8 cellular contexts compared by ENCODE assay signal in the genomic region with DNA sequence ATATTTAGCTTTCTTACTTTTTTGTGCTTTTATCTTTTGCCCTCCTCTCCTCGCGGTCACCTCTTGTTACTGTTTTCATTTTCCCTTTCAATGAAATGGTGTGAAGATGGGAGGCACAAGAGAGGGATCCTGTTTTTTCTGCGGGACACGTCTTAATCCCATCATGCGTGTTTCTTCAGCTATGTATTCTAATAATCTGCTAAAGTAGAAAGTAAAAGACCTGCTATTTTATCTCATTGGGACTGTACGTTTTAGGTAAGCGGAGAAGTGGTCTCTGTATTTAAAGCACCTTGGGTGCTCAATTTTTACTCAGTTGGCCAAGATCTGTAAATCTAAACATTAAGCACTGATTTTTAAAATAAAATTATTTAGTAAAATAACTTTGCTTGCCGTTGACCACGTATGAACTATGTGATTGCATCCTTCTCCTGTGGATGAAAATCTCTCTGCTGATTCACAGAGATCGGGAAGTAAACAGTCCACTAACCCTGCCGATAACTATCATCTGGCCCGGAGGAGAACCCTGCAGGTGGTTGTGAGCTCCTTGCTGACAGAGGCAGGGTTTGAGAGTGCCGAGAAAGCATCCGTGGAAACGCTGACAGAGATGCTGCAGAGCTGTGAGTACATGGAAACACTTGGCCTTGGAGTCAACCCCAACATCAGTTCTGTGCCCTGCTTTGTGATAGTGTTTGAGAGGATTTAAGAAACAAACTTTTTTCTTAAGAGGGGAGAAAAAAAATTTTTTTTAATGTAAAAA. TPM values are rescaled to one million over a fixed set of nuclear protein-coding genes. Genes with fewer than 3 reads are reported as not detected.
DNase-seq lines count a peak whose midpoint lies in the region; ATAC-seq, FAIRE-seq and TF ChIP-seq lines count a peak whose summit lies in the region.

No MANE protein-coding gene starts in this region.

- no peak for TF ChIP-seq CTCF in GM12878 (IDR thresholded peaks at IDR 0.05 in 2 of 3, conservative IDR thresholded peaks at IDR 0.05 in 1 of 3; ENCODE audit: control insufficient read depth in 2 of 3, extremely low read depth in 1 of 3, insufficient read depth in 1 of 3, low read depth in 3 of 3, low read length in 3 of 3)
- TF ChIP-seq CTCF in lung (IDR thresholded peaks at IDR 0.05; ENCODE audit: control extremely low read depth, extremely low read depth): no peak
- TF ChIP-seq CTCF in upper lobe of right lung (IDR thresholded peaks at IDR 0.05): no peak

- SMC1A ChIA-PET in GM12878 (lab: Charles Lee; ENCODE audit: uncharacterized antibody, unreplicated experiment): interaction anchor here (0.8 to 12.3 kb wide), 10 partner anchors 10 to 204 kb away, joined by 3 to 138 read pairs (median 3); partner anchors contain the start of gene CCND3

- no peaks in the 10 kb centered on the region for H3K27me3 Mint-ChIP-seq in activated naive CD4-positive, alpha-beta T cell treated with anti-CD3 and anti-CD28 coated beads, Interleukin-2, amount 50 U/mL, for 24 hours

- in situ Hi-C loops in GM12878 (cut with MboI): no loop called here

- RAD21 ChIA-PET in GM12878 (lab: Charles Lee; ENCODE audit: unreplicated experiment): interaction anchor here (0.6 to 1.6 kb wide), 9 partner anchors 8 to 402 kb away, joined by 3 to 7 read pairs (median 3); partner anchors contain the start of genes BYSL and MED20

- H3K4me1 ChIP-seq in GM12878 (ENCODE audit: control insufficient read depth, insufficient read depth, low read length) (peaks cover 22% of the 10 kb centered on the region), lung (ENCODE audit: control insufficient read depth in 2 of 2, insufficient read depth in 2 of 2, low read length in 2 of 2) (peaks cover 3 to 10% of the 10 kb centered on the region in 2 donors), upper lobe of right lung (peaks cover 49% of the 10 kb centered on the region)

- H3K9me3 Mint-ChIP-seq in activated naive CD4-positive, alpha-beta T cell treated with anti-CD3 and anti-CD28 coated beads, Interleukin-2, amount 50 U/mL, for 24 hours: no peaks in the 10 kb centered on the region

- TF ChIP-seq POLR2A in GM12878 (IDR thresholded peaks at IDR 0.05; ENCODE audit: low read depth, low read length): no peak

- ATAC-seq in GM12878: no peak
- no peak for ATAC-seq in lung (ENCODE audit: insufficient read depth, low FRiP score)
- no peak for ATAC-seq in upper lobe of right lung
- ATAC-seq in GM21576 (IDR thresholded peaks at IDR 0.05; ENCODE audit: unreplicated experiment): no peak
- ATAC-seq in GM21528 (IDR thresholded peaks at IDR 0.05; ENCODE audit: low FRiP score, unreplicated experiment): no peak

- H3K27ac Mint-ChIP-seq in activated naive CD4-positive, alpha-beta T cell treated with anti-CD3 and anti-CD28 coated beads, Interleukin-2, amount 50 U/mL, for 24 hours: peak overlapping the region; percentile 98

- no peaks in the 10 kb centered on the region for H4K20me1 ChIP-seq in GM12878 (ENCODE audit: control insufficient read depth, insufficient read depth)

- H3K27ac ChIP-seq in GM12878 (ENCODE audit: control insufficient read depth, insufficient read depth): peak overlapping the region; percentile 97
- H3K27ac ChIP-seq in lung (ENCODE audit: low read depth in 1 of 2, low read length in 1 of 2): peak overlapping the region in 1 of 2 donors; percentile 91
- H3K27ac ChIP-seq in upper lobe of right lung: peak overlapping the region; percentile 96

- peak overlapping the region; percentile 99 for H2AFZ ChIP-seq in GM12878 (ENCODE audit: control insufficient read depth, low read depth, low read length)

- peak overlapping the region; percentile 74 for H3K4me2 ChIP-seq in GM12878 (ENCODE audit: control insufficient read depth, insufficient read depth)

- H3K4me1 Mint-ChIP-seq in activated naive CD4-positive, alpha-beta T cell treated with anti-CD3 and anti-CD28 coated beads, Interleukin-2, amount 50 U/mL, for 24 hours: peaks cover 67% of the 10 kb centered on the region

- H3K4me3 Mint-ChIP-seq in activated naive CD4-positive, alpha-beta T cell treated with anti-CD3 and anti-CD28 coated beads, Interleukin-2, amount 50 U/mL, for 24 hours: peak overlapping the region; percentile 97

- no TSS peak for BruUV-seq in GM12878 (replicated peaks; lab: Mats Ljungman, UMichigan)

- CTCF ChIA-PET in GM12878 (lab: Yijun Ruan, JAX): interaction anchor here (0.7 to 10.6 kb wide), 12 partner anchors 9 to 317 kb away, joined by 3 to 90 read pairs (median 4); partner anchors contain the start of genes BYSL, MED20 and TOMM6

- no peak for TF ChIP-seq EP300 in GM12878 (IDR thresholded peaks at IDR 0.05; ENCODE audit: borderline replicate concordance in 1 of 2, control insufficient read depth in 1 of 2, low read depth in 2 of 2, low read length in 2 of 2)

- 20% methylated on average over 15 of the region's 15 CpGs for WGBS in GM12878 (ENCODE audit: insufficient coverage, insufficient replicate concordance, low lambda C conversion rate, missing lambda C conversion rate)
- WGBS in lung, 2 donors: 13 to 25% methylated on average over 15 of the region's 15 CpGs

- H3K9me3 ChIP-seq in GM12878 (replicated peaks; ENCODE audit: control insufficient read depth, insufficient read depth, low read length) (no peaks in the 10 kb centered on the region), lung (ENCODE audit: control insufficient read depth in 2 of 2, insufficient read depth in 1 of 2, low read length in 1 of 2) (no peaks in the 10 kb centered on the region), upper lobe of right lung (no peaks in the 10 kb centered on the region)

- H3K36me3 Mint-ChIP-seq in activated naive CD4-positive, alpha-beta T cell treated with anti-CD3 and anti-CD28 coated beads, Interleukin-2, amount 50 U/mL, for 24 hours: peaks cover 5% of the 10 kb centered on the region

- peaks cover 0 to 8% of the 10 kb centered on the region in 2 experiments; a peak in 2 of 4 replicates for H3K36me3 ChIP-seq in GM12878 (ENCODE audit: control insufficient read depth in 2 of 2, insufficient read depth in 2 of 2, low read length in 1 of 2)
- peaks cover 7 to 9% of the 10 kb centered on the region in 2 donors for H3K36me3 ChIP-seq in lung (ENCODE audit: control insufficient read depth in 2 of 2, insufficient read depth in 2 of 2, low read length in 2 of 2)
- peaks cover 44% of the 10 kb centered on the region for H3K36me3 ChIP-seq in upper lobe of right lung

- H3K79me2 ChIP-seq in GM12878 (ENCODE audit: control insufficient read depth, insufficient read depth, low read length): peaks cover 10% of the 10 kb centered on the region

- H3K27me3 ChIP-seq in GM12878 (replicated peaks in 1 of 2; ENCODE audit: control insufficient read depth in 2 of 2, insufficient read depth in 2 of 2, low read length in 1 of 2) (no peaks in the 10 kb centered on the region), lung (ENCODE audit: control insufficient read depth, insufficient read depth) (no peaks in the 10 kb centered on the region), upper lobe of right lung (no peaks in the 10 kb centered on the region)

- H3K4me3 ChIP-seq in GM12878 (peak overlapping the region; percentile 95), lung (peak overlapping the region; percentile 81), upper lobe of right lung (peak overlapping the region; percentile 87)

- FAIRE-seq in GM12878 (lab: Jason Lieb, UNC): no peak

- peak overlapping the region; percentile 92 for H3K9ac ChIP-seq in GM12878 (ENCODE audit: control insufficient read depth, insufficient read depth, low read length)

- POLR2A ChIA-PET in GM12878 (lab: Charles Lee): interaction anchor here (0.5 to 2.3 kb wide), 11 partner anchors 10 to 1331 kb away, joined by 3 to 10 read pairs (median 5); no protein-coding TSS in a partner anchor

- no peak for DNase-seq in activated naive CD4-positive, alpha-beta T cell (lab: John Stamatoyannopoulos, UW)
- DNase-seq in GM12878 (ENCODE audit: low read depth, low spot score) (no peak), lung (ENCODE audit: low spot score) (no peak), upper lobe of right lung (peak; percentile 19)
- DNase-seq in activated CD4-positive, alpha-beta T cell treated with anti-CD3 and anti-CD28 coated beads for 1 hour: no peak

- TF ChIP-seq RAD21 in GM12878 (IDR thresholded peaks at IDR 0.05; ENCODE audit: insufficient read depth, low read depth, low read length): no peak

- intact Hi-C loops in GM12878 (cut with micrococcal nuclease; ENCODE audit: unreplicated experiment) (no loop called here), upper lobe of right lung (cut with DNase I) (no loop called here)

TF ChIP-seq in GM12878, 131 proteins besides CTCF, POLR2A, EP300 and RAD21:
- no peak for TF ChIP-seq MTA2 (IDR thresholded peaks at IDR 0.05; ENCODE audit: low read depth)
- 0 out of 2 replicates have a peak, but pooled peaks have one; percentile 47 for TF ChIP-seq SIN3A (IDR thresholded peaks at IDR 0.05; ENCODE audit: low read depth, low read length)
- 0 out of 2 replicates have a peak, but pooled peaks have one; percentile 26 for TF ChIP-seq WRNIP1 (IDR thresholded peaks at IDR 0.05; ENCODE audit: borderline replicate concordance, low read depth, low read length)
- TF ChIP-seq BMI1 (IDR thresholded peaks at IDR 0.05; ENCODE audit: borderline replicate concordance): no peak

RNA-seq across cellular contexts. Expression of gene TAF8, which starts 0.8 kb away (rescaled TPM):
- 64.3 and 67.3 TPM in 2 replicates for total RNA-seq in GM12878 (2013; cell fraction: nucleolus; rRNA removed)
- total RNA-seq in GM12878 (2014; rRNA removed) (14.6 and 22.8 TPM in 2 replicates), GM12878 (2014; rRNA removed; fragmentation: Illumina TruSeq; extraction: Trizol) (17.1 and 18.6 TPM in 2 replicates), GM12878 (2021) (24.2 and 26.2 TPM in 2 replicates), lung (10 to 100 TPM; 19.8 to 26.7 TPM), upper lobe of right lung (31.1 TPM)
- polyA plus RNA-seq in GM12878 (2011; ENCODE audit: low read depth): 7.1 TPM
- polyA plus RNA-seq in GM12878 (2011; rRNA removed) (23.2 and 30.9 TPM in 2 replicates), GM12878 (2014; fragmentation: Illumina TruSeq; extraction: Trizol) (11.7 and 21.2 TPM in 2 replicates), GM12878 (2014; fragmentation: Nextera tagmentation; extraction: Ambion mirVana) (10 to 100 TPM; 17.5 to 25.5 TPM), GM12878 (2014; rRNA removed) (24.8 and 26.5 TPM in 2 replicates), GM12878 (2016; fragmentation: Nextera tagmentation; extraction: Ambion mirVana) (10 to 100 TPM; 11.7 to 15.3 TPM), lung (10 to 100 TPM; 14.0 to 14.2 TPM)
- 32.8 and 45.3 TPM in 2 replicates for polyA plus RNA-seq in GM12878 (2011; cell fraction: cytosol; rRNA removed)
- 20.3 and 30.6 TPM in 2 replicates for polyA plus RNA-seq in GM12878 (2011; cell fraction: nucleus; rRNA removed)
- 10.2 and 12.2 TPM in 2 replicates for polyA plus RNA-seq in GM12878 (2012)
- 58.2 and 62.9 TPM in 2 replicates for polyA minus RNA-seq in GM12878 (2011; rRNA and poly(A)+ RNA removed)
- polyA minus RNA-seq in GM12878 (2011; cell fraction: cytosol; rRNA and poly(A)+ RNA removed): 12.7 and 14.0 TPM in 2 replicates
- 15.8 and 40.9 TPM in 2 replicates for polyA minus RNA-seq in GM12878 (2011; cell fraction: nucleus; rRNA and poly(A)+ RNA removed)
